Comparison of ENCODE assay signal across 27 cellular contexts in genomic region chr1:65670518-65670917, GRCh38.
"Had no signal": no experiment of that assay in that cellular context is flagged by ENCODE, and none has a peak within 500 bp of the region (broad histone marks: within the 10 kb centered on the region; RNA-seq: fewer than 3 reads in every experiment).

No MANE protein-coding gene starts in this region.

- ATAC-seq: stimulated activated effector memory CD8-positive, alpha-beta T cell treated with anti-CD3 and anti-CD28 coated beads, Interleukin-12 subunit alpha, Interleukin-12 subunit beta, amount 100 ng/mL, for 72 hours; stimulated activated memory B cell treated with anti-CD40 and anti-IgM and Interleukin-4, amounts not matched to agents 10 μg/mL and 1 μg/mL and 100 μg/mL, for 72 hours; stimulated activated naive B cell treated with anti-CD40 and anti-IgM and Interleukin-4, amounts not matched to agents 10 μg/mL and 1 μg/mL and 100 μg/mL, for 72 hours; stimulated activated naive CD8-positive, alpha-beta T cell treated with anti-CD3 and anti-CD28 coated beads, Interleukin-15, amount 100 ng/mL, for 72 hours; stimulated activated naive CD8-positive, alpha-beta T cell treated with anti-CD3 and anti-CD28 coated beads, Interleukin-15, Interleukin-2, amounts not matched to agents 100 U/mL and 50 U/mL, for 24 hours; upper lobe of right lung had no signal

- FAIRE-seq: urothelium cell line had no signal

- H3K27ac ChIP-seq: stomach, suprapubic skin, testis, thoracic aorta, thyroid gland, tibial artery, tibial nerve, transverse colon, upper lobe of left lung, upper lobe of right lung, uterus, vagina had no signal

- DNase-seq: stimulated activated CD4-positive, alpha-beta T cell treated with anti-CD3 and anti-CD28 coated beads, Interleukin-2, amount 100 ng/mL, for 48 hours; stimulated activated CD4-positive, alpha-beta T cell treated with anti-CD3 and anti-CD28 coated beads, Interleukin-4, amount 100 ng/mL, for 1 hour; stimulated activated CD4-positive, alpha-beta T cell treated with anti-CD3 and anti-CD28 coated beads, Interleukin-4, amount 100 ng/mL, for 24 hours; stimulated activated CD4-positive, alpha-beta T cell treated with anti-CD3 and anti-CD28 coated beads, Interleukin-4, amount 100 ng/mL, for 4 hours; stimulated activated CD8-positive, alpha-beta memory T cell treated with anti-CD3 and anti-CD28 coated beads, Interleukin-4, amount 100 ng/mL, for 48 hours; stimulated activated naive B cell treated with anti-CD40 and anti-IgM and Interleukin-4, amounts not matched to agents 10 μg/mL and 1 μg/mL and 100 μg/mL, for 72 hours; stimulated activated naive CD4-positive, alpha-beta T cell; stimulated activated naive CD4-positive, alpha-beta T cell treated with Interleukin-2 at 50 U/mL for 16 hours; stimulated activated naive CD8-positive, alpha-beta T cell treated with anti-CD3 and anti-CD28 coated beads, Interleukin-15, amount 100 ng/mL, for 72 hours; stimulated activated naive CD8-positive, alpha-beta T cell treated with anti-CD3 and anti-CD28 coated beads, Interleukin-15, Interleukin-2, amounts not matched to agents 100 U/mL and 50 U/mL, for 24 hours; stomach; substantia nigra; testis; thyroid gland; tibial artery; transverse colon; trophoblast cell; upper lobe of left lung; upper lobe of right lung; uterus had no signal

- H3K4me1 ChIP-seq: stomach, suprapubic skin, testis, thyroid gland, tibial artery, tibial nerve, transverse colon, upper lobe of left lung, upper lobe of right lung, uterus, vagina had no signal

- H3K36me3 ChIP-seq: stomach, suprapubic skin, thoracic aorta, thyroid gland, tibial artery, tibial nerve, transverse colon, upper lobe of left lung, upper lobe of right lung, uterus, vagina had no signal

- H3K4me3 ChIP-seq: stomach, suprapubic skin, testis, thoracic aorta, thyroid gland, tibial artery, tibial nerve, transverse colon, upper lobe of left lung, upper lobe of right lung, uterus, vagina had no signal

- H3K27me3 ChIP-seq: stomach, suprapubic skin, testis, thyroid gland, tibial nerve, upper lobe of left lung, upper lobe of right lung, uterus, vagina had no signal

- H3K9me3 ChIP-seq: suprapubic skin, testis, thoracic aorta, thyroid gland, uterus, vagina had no signal
